29 cellular contexts compared by ENCODE assay signal in genomic region chr11:108486331-108486730, GRCh38. TPM values are rescaled to one million over a fixed set of nuclear protein-coding genes. Genes with fewer than 3 reads are reported as not detected.
"Had no signal": no experiment of that assay in that cellular context is flagged by ENCODE, and none has a peak within 500 bp of the region (broad histone marks: within the 10 kb centered on the region; RNA-seq: fewer than 3 reads in every experiment).

No MANE protein-coding gene starts in this region.

- H3K4me3 Mint-ChIP-seq: activated B cell treated with CpG ODN at 0.5 μM for 24 hours; activated CD8-positive, alpha-beta T cell treated with anti-CD3 and anti-CD28 coated beads for 36 hours; activated naive CD4-positive, alpha-beta T cell treated with anti-CD3 and anti-CD28 coated beads, Interleukin-2, amount 10 ng/mL, durations not matched to agents 7 days and 5 days; activated naive CD8-positive, alpha-beta T cell; activated naive CD8-positive, alpha-beta T cell treated with anti-CD3 and anti-CD28 coated beads, Interleukin-2, amount 50 U/mL, for 24 hours; activated T-cell treated with anti-CD3 and anti-CD28 coated beads, Interleukin-2, amount 50 U/mL, for 24 hours; brain had no signal

- H3K4me3 ChIP-seq: K562, PC-9 had no signal

- H2AFZ ChIP-seq: PC-9 had no signal

- H3K9me3 Mint-ChIP-seq: activated B cell treated with CpG ODN at 0.5 μM for 24 hours; activated CD8-positive, alpha-beta T cell treated with anti-CD3 and anti-CD28 coated beads for 36 hours; activated naive CD4-positive, alpha-beta T cell treated with anti-CD3 and anti-CD28 coated beads, Interleukin-2, amount 10 ng/mL, durations not matched to agents 7 days and 5 days; activated naive CD8-positive, alpha-beta T cell treated with anti-CD3 and anti-CD28 coated beads, Interleukin-2, amount 50 U/mL, for 24 hours; activated T-cell treated with anti-CD3 and anti-CD28 coated beads, Interleukin-2, amount 50 U/mL, for 24 hours; brain had no signal

- H3K4me2 ChIP-seq: PC-9 had no signal

- DNase-seq: activated B cell treated with CpG ODN at 0.5 μM for 24 hours; activated CD4-positive, alpha-beta T cell treated with anti-CD3 and anti-CD28 coated beads for 4 hours; activated CD4-positive, alpha-beta T cell treated with anti-CD3 and anti-CD28 coated beads, Interleukin-2, amount 50 U/mL, for 4 hours; activated CD4-positive, CD25-positive, alpha-beta regulatory T cell treated with anti-CD3 and anti-CD28 coated beads, Interleukin-2, amount 50 U/mL, for 72 hours; activated CD8-positive, alpha-beta T cell treated with anti-CD3 and anti-CD28 coated beads for 36 hours; activated effector memory CD4-positive, alpha-beta T cell treated with Interleukin-2 at 50 U/mL for 16 hours; activated naive CD4-positive, alpha-beta T cell treated with anti-CD3 and anti-CD28 coated beads, Interleukin-2, amount 10 ng/mL, durations not matched to agents 7 days and 5 days; activated naive CD8-positive, alpha-beta T cell treated with anti-CD3 and anti-CD28 coated beads, Interleukin-2, amount 50 U/mL, for 24 hours; activated T-cell treated with anti-CD3 and anti-CD28 coated beads, Interleukin-2, amount 50 U/mL, for 24 hours; anterior cingulate cortex; caudate nucleus; NCI-H1092 treated with DMSO at 0.1 percent for 48 hours; NCI-H1417; NCI-H146; NCI-H187; NCI-H2029 treated with DMSO at 0.1 percent for 48 hours; NCI-H2107; NCI-H2171; NCI-H510A; NCI-H526; NCI-H748 treated with DMSO at 0.1 percent for 48 hours; SIG-M5 had no signal

- H3K27ac Mint-ChIP-seq: activated B cell treated with CpG ODN at 0.5 μM for 24 hours; activated CD8-positive, alpha-beta T cell treated with anti-CD3 and anti-CD28 coated beads for 36 hours; activated naive CD4-positive, alpha-beta T cell treated with anti-CD3 and anti-CD28 coated beads, Interleukin-2, amount 10 ng/mL, durations not matched to agents 7 days and 5 days; activated naive CD8-positive, alpha-beta T cell; activated naive CD8-positive, alpha-beta T cell treated with anti-CD3 and anti-CD28 coated beads, Interleukin-2, amount 50 U/mL, for 24 hours; activated T-cell treated with anti-CD3 and anti-CD28 coated beads, Interleukin-2, amount 50 U/mL, for 24 hours; brain had no signal

- ATAC-seq: activated CD8-positive, alpha-beta T cell treated with anti-CD3 and anti-CD28 coated beads for 36 hours; activated naive CD8-positive, alpha-beta T cell treated with anti-CD3 and anti-CD28 coated beads, Interleukin-2, amount 50 U/mL, for 24 hours; K562; Right ventricle myocardium inferior had no signal

- H3K27me3 Mint-ChIP-seq: activated B cell treated with CpG ODN at 0.5 μM for 24 hours; activated CD8-positive, alpha-beta T cell treated with anti-CD3 and anti-CD28 coated beads for 36 hours; activated naive CD4-positive, alpha-beta T cell treated with anti-CD3 and anti-CD28 coated beads, Interleukin-2, amount 10 ng/mL, durations not matched to agents 7 days and 5 days; activated naive CD8-positive, alpha-beta T cell; activated naive CD8-positive, alpha-beta T cell treated with anti-CD3 and anti-CD28 coated beads, Interleukin-2, amount 50 U/mL, for 24 hours; activated T-cell treated with anti-CD3 and anti-CD28 coated beads, Interleukin-2, amount 50 U/mL, for 24 hours; brain had no signal

- H3K27ac ChIP-seq: PC-9, RWPE1 had no signal

- H3K4me1 Mint-ChIP-seq: activated B cell treated with CpG ODN at 0.5 μM for 24 hours; activated naive CD8-positive, alpha-beta T cell treated with anti-CD3 and anti-CD28 coated beads, Interleukin-2, amount 50 U/mL, for 24 hours; brain had no signal

RNA-seq across cellular contexts. Expression of gene POGLUT3, which starts 11.9 kb away (rescaled TPM):
- total RNA-seq: OCI-LY7 had no signal
